8 cellular contexts compared by ENCODE assay signal in the genomic region with DNA sequence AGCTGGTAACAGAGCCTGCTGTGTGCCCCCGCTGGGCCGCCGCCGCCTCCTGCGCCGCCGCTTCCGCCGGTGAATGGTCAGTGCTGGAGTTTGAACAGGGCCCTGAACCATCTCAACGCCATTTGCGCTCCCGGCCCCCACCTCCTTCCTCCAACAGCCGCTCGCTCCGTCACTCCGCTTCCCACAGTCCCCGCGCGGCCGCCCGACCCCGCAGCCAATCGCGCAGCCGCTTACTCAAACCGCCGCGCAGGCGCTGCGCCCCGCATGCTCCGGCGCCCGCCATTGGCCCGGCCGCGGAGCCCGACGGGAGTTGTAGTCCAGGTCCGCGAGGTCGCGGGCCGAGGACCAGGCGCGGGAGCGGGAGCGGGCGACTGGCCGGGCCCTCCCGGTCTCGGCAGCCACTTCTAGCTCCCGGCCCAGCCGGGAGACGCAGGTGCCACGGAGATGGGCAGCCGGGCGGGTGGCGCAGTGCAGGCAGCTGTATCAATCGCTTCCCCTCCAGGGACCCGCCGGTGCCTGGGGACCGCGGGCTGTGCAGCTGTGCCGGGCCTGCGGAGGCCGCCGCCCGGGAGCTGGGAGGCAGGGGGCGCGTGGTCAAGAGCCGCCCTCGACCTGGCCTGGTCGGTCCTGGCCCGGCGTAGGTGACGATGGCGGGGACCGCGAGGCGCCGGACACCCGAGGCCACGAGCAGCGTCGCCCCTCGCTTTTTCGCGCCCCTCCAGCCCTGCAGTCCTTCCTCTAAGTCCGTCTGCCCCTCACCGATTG.
DNase-seq lines count a peak whose midpoint lies in the region; ATAC-seq lines count a peak whose summit lies in the region.

A gene with protein sequence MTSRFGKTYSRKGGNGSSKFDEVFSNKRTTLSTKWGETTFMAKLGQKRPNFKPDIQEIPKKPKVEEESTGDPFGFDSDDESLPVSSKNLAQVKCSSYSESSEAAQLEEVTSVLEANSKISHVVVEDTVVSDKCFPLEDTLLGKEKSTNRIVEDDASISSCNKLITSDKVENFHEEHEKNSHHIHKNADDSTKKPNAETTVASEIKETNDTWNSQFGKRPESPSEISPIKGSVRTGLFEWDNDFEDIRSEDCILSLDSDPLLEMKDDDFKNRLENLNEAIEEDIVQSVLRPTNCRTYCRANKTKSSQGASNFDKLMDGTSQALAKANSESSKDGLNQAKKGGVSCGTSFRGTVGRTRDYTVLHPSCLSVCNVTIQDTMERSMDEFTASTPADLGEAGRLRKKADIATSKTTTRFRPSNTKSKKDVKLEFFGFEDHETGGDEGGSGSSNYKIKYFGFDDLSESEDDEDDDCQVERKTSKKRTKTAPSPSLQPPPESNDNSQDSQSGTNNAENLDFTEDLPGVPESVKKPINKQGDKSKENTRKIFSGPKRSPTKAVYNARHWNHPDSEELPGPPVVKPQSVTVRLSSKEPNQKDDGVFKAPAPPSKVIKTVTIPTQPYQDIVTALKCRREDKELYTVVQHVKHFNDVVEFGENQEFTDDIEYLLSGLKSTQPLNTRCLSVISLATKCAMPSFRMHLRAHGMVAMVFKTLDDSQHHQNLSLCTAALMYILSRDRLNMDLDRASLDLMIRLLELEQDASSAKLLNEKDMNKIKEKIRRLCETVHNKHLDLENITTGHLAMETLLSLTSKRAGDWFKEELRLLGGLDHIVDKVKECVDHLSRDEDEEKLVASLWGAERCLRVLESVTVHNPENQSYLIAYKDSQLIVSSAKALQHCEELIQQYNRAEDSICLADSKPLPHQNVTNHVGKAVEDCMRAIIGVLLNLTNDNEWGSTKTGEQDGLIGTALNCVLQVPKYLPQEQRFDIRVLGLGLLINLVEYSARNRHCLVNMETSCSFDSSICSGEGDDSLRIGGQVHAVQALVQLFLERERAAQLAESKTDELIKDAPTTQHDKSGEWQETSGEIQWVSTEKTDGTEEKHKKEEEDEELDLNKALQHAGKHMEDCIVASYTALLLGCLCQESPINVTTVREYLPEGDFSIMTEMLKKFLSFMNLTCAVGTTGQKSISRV (N-terminal part only) (minus strand): TSS at position 173 of the 765 bp plus-strand sequence. CDS start 3,723 bp downstream, outside the sequence.

- DNase-seq in AG20443 (ENCODE audit: low spot score) (peak; percentile 100), NCI-H446 (lab: John Stamatoyannopoulos, UW) (peak; percentile 62 to 87), cerebellar cortex (ENCODE audit: low spot score) (peak; percentile 93), islet precursor cell (peak; percentile 98)
- peak; percentile 96 for DNase-seq in activated CD4-positive, CD25-positive, alpha-beta regulatory T cell treated with anti-CD3 and anti-CD28 coated beads, Interleukin-2, amount 50 U/mL, for 72 hours
- DNase-seq in stimulated activated CD4-positive, alpha-beta T cell treated with anti-CD3 and anti-CD28 coated beads, Interleukin-12 subunit alpha, Interleukin-12 subunit beta, amount 100 ng/mL, for 4 hours = peak; percentile 93

- ATAC-seq in GM19043 (IDR thresholded peaks at IDR 0.05; ENCODE audit: low read depth, unreplicated experiment) (peak; percentile 93), HG03354 (IDR thresholded peaks at IDR 0.05; ENCODE audit: poor library complexity, severe bottlenecking, unreplicated experiment) (peak; percentile 94)

Comparison
In these comparisons a context has a peak if more than half of its experiments do, and no peak if none do; other contexts are left out.
1. Peak in every context shown above with its lines: DNase-seq and ATAC-seq.